ENCODE assay signal across 12 cellular contexts in genomic region chr13:24267801-24268200, GRCh38. TPM values are rescaled to one million over a fixed set of nuclear protein-coding genes. Genes with fewer than 3 reads are reported as not detected.
A peak's percentile ranks its signal among the peaks of the same experiment; 100 is the strongest.
DNase-seq lines count a peak whose midpoint lies in the region; ATAC-seq, FAIRE-seq and TF ChIP-seq lines count a peak whose summit lies in the region.
"Had no signal": no experiment of that assay in that cellular context is flagged by ENCODE, and none has a peak within 500 bp of the region (broad histone marks: within the 10 kb centered on the region; RNA-seq: fewer than 3 reads in every experiment).

No MANE protein-coding gene starts in this region.

- no peak for TF ChIP-seq RAD21 in GM12878 (IDR thresholded peaks at IDR 0.05; ENCODE audit: insufficient read depth, low read depth, low read length)

- peaks cover 46 to 96% (median 90%) of the 10 kb centered on the region in 4 donors for H3K4me1 Mint-ChIP-seq in naive thymus-derived CD8-positive, alpha-beta T cell

- peaks cover 0 to 2% (median 0%) of the 10 kb centered on the region in 5 donors for H3K27me3 Mint-ChIP-seq in naive thymus-derived CD8-positive, alpha-beta T cell

- in situ Hi-C loops in GM12878 (cut with MboI) = no loop called here

- H3K4me3 ChIP-seq in GM12878 = peak overlapping the region; percentile 4; the same call in 1 of the 2 replicates
- peak overlapping the region; percentile 28 for H3K4me3 ChIP-seq in upper lobe of right lung

- H3K9ac ChIP-seq in GM12878 (ENCODE audit: control insufficient read depth, insufficient read depth, low read length) = peak overlapping the region; percentile 47

- intact Hi-C loops in GM12878 (cut with micrococcal nuclease; ENCODE audit: unreplicated experiment) = no loop called here
- intact Hi-C loops in upper lobe of right lung (cut with DNase I) = no loop called here

- no peak for TF ChIP-seq EP300 in GM12878 (IDR thresholded peaks at IDR 0.05; ENCODE audit: borderline replicate concordance in 1 of 2, control insufficient read depth in 1 of 2, low read depth in 2 of 2, low read length in 2 of 2)

- peak overlapping the region; percentile 87 for H3K4me2 ChIP-seq in GM12878 (ENCODE audit: control insufficient read depth, insufficient read depth)

- H3K4me1 ChIP-seq in GM12878 (ENCODE audit: control insufficient read depth, insufficient read depth, low read length) (peaks cover 26% of the 10 kb centered on the region), upper lobe of right lung (peaks cover 58% of the 10 kb centered on the region)

- H3K27me3 ChIP-seq in GM12878 (replicated peaks in 1 of 2; ENCODE audit: control insufficient read depth in 2 of 2, insufficient read depth in 2 of 2, low read length in 1 of 2) = no peaks in the 10 kb centered on the region
- no peaks in the 10 kb centered on the region for H3K27me3 ChIP-seq in upper lobe of right lung

- peaks cover 0 to 2% (median 0%) of the 10 kb centered on the region in 9 donors for H3K9me3 Mint-ChIP-seq in naive thymus-derived CD8-positive, alpha-beta T cell

- H3K36me3 Mint-ChIP-seq in naive thymus-derived CD8-positive, alpha-beta T cell = peaks cover 0 to 7% (median 4%) of the 10 kb centered on the region in 3 donors

- BruUV-seq in GM12878 (replicated peaks; lab: Mats Ljungman, UMichigan) = no TSS peak

- H3K27ac ChIP-seq in GM12878 (ENCODE audit: control insufficient read depth, insufficient read depth) (peak overlapping the region; percentile 69), upper lobe of right lung (peak overlapping the region; percentile 69)

- TF ChIP-seq CTCF in GM12878 (IDR thresholded peaks at IDR 0.05 in 2 of 3, conservative IDR thresholded peaks at IDR 0.05 in 1 of 3; ENCODE audit: control insufficient read depth in 2 of 3, extremely low read depth in 1 of 3, insufficient read depth in 1 of 3, low read depth in 3 of 3, low read length in 3 of 3) (no peak), upper lobe of right lung (IDR thresholded peaks at IDR 0.05) (no peak)

- POLR2A ChIA-PET in GM12878 (lab: Charles Lee) = interaction anchor here (0.6 kb wide), 1 partner anchor 10 kb away, joined by 4 read pairs; no protein-coding TSS in a partner anchor
- POLR2A ChIA-PET in naive thymus-derived CD8-positive, alpha-beta T cell (lab: Charles Lee) = interaction anchor here (21.8 to 24.5 kb wide), 2 partner anchors 5 to 10 kb away, joined by 661 read pairs; no protein-coding TSS in a partner anchor

- H3K79me2 ChIP-seq in GM12878 (ENCODE audit: control insufficient read depth, insufficient read depth, low read length) = peaks cover 20% of the 10 kb centered on the region

- H3K9me3 ChIP-seq in GM12878 (replicated peaks; ENCODE audit: control insufficient read depth, insufficient read depth, low read length) (no peaks in the 10 kb centered on the region), upper lobe of right lung (no peaks in the 10 kb centered on the region)

- no peak for FAIRE-seq in GM12878 (lab: Jason Lieb, UNC)

- peak overlapping the region; percentile 93 to 100 (median 98) for H3K27ac Mint-ChIP-seq in naive thymus-derived CD8-positive, alpha-beta T cell

- WGBS in GM12878 (ENCODE audit: insufficient coverage, insufficient replicate concordance, low lambda C conversion rate, missing lambda C conversion rate) = 36% methylated on average over 2 of the region's 2 CpGs

- no peaks in the 10 kb centered on the region for H4K20me1 ChIP-seq in GM12878 (ENCODE audit: control insufficient read depth, insufficient read depth)

- CTCF ChIA-PET in GM12878 (lab: Yijun Ruan, JAX) = interaction anchor here (1.3 kb wide), 1 partner anchor 37 kb away, joined by 4 read pairs; no protein-coding TSS in a partner anchor

- H3K36me3 ChIP-seq in GM12878 (ENCODE audit: control insufficient read depth in 2 of 2, insufficient read depth in 2 of 2, low read length in 1 of 2) (no peaks in the 10 kb centered on the region), upper lobe of right lung (no peaks in the 10 kb centered on the region)

- no peak for ATAC-seq in GM12878
- ATAC-seq in naive thymus-derived CD8-positive, alpha-beta T cell = no peak
- ATAC-seq in upper lobe of right lung = no peak
- ATAC-seq in HG03354 (IDR thresholded peaks at IDR 0.05; ENCODE audit: poor library complexity, severe bottlenecking, unreplicated experiment) = no peak
- ATAC-seq in HG03469 (IDR thresholded peaks at IDR 0.05; ENCODE audit: unreplicated experiment) = no peak
- ATAC-seq: PC-3 had no signal

- DNase-seq in stimulated activated CD4-positive, alpha-beta T cell treated with anti-CD3 and anti-CD28 coated beads, Interleukin-15, amount 100 ng/mL, for 24 hours = peak; percentile 39
- no peak for DNase-seq in stimulated activated CD4-positive, alpha-beta T cell treated with anti-CD3 and anti-CD28 coated beads, Interleukin-4, amount 100 ng/mL, for 4 hours
- DNase-seq in GM12878 (ENCODE audit: low read depth, low spot score) (no peak), upper lobe of right lung (no peak), A172 (ENCODE audit: low spot score) (no peak)
- DNase-seq in naive thymus-derived CD8-positive, alpha-beta T cell = no peak
- DNase-seq: amygdala, NCI-H2029, PC-3 had no signal

- peak overlapping the region; percentile 62 for H2AFZ ChIP-seq in GM12878 (ENCODE audit: control insufficient read depth, low read depth, low read length)

- H3K4me3 Mint-ChIP-seq in naive thymus-derived CD8-positive, alpha-beta T cell = peak overlapping the region; percentile 80 to 97 (median 88)

- RAD21 ChIA-PET in GM12878 (lab: Charles Lee; ENCODE audit: unreplicated experiment) = interaction anchor here (0.8 to 1.1 kb wide), 3 partner anchors 13 to 37 kb away, joined by 3 read pairs; no protein-coding TSS in a partner anchor

- no peak for TF ChIP-seq POLR2A in GM12878 (IDR thresholded peaks at IDR 0.05; ENCODE audit: low read depth, low read length)

- SMC1A ChIA-PET in GM12878 (lab: Charles Lee; ENCODE audit: uncharacterized antibody, unreplicated experiment) = interaction anchor here (0.7 kb wide), 1 partner anchor 9 kb away, joined by 3 read pairs; no protein-coding TSS in a partner anchor

TF ChIP-seq in GM12878, 131 proteins besides CTCF, POLR2A, EP300 and RAD21:
- TF ChIP-seq FOXM1 (IDR thresholded peaks at IDR 0.05; ENCODE audit: low read depth, low read length) = no peak
- no peak for TF ChIP-seq TARDBP (IDR thresholded peaks at IDR 0.05; ENCODE audit: borderline replicate concordance)
- no peak for TF ChIP-seq CREB1 (IDR thresholded peaks at IDR 0.05; ENCODE audit: low read depth)
- TF ChIP-seq SMAD5 (IDR thresholded peaks at IDR 0.05; ENCODE audit: low read depth) = no peak
- no peak for TF ChIP-seq HDAC2 (IDR thresholded peaks at IDR 0.05)
- TF ChIP-seq CBX3 (IDR thresholded peaks at IDR 0.05; ENCODE audit: borderline replicate concordance, low read depth) = no peak

RNA-seq across cellular contexts. Expression of gene C1QTNF9, which starts 41.6 kb away (rescaled TPM):
- not detected in 2 replicates for total RNA-seq in GM12878 (2013; cell fraction: nucleolus; rRNA removed)
- total RNA-seq in GM12878 (2014; rRNA removed) (not detected in 2 replicates), GM12878 (2014; rRNA removed; fragmentation: Illumina TruSeq; extraction: Trizol) (not detected in 2 replicates), GM12878 (2021) (not detected in 2 replicates), upper lobe of right lung (not detected)
- polyA plus RNA-seq in GM12878 (2011; ENCODE audit: low read depth) = not detected
- polyA plus RNA-seq in GM12878 (2011; rRNA removed) (not detected in 2 replicates), GM12878 (2014; fragmentation: Illumina TruSeq; extraction: Trizol) (not detected in 2 replicates), GM12878 (2014; fragmentation: Nextera tagmentation; extraction: Ambion mirVana) (not detected), GM12878 (2014; rRNA removed) (not detected in 2 replicates), GM12878 (2016; fragmentation: Nextera tagmentation; extraction: Ambion mirVana) (not detected)
- polyA plus RNA-seq in GM12878 (2011; cell fraction: cytosol; rRNA removed) = not detected in 2 replicates
- polyA plus RNA-seq in GM12878 (2011; cell fraction: nucleus; rRNA removed) = not detected in 2 replicates
- polyA plus RNA-seq in GM12878 (2012) = not detected in 2 replicates
- polyA minus RNA-seq in GM12878 (2011; rRNA and poly(A)+ RNA removed) = not detected in 2 replicates
- polyA minus RNA-seq in GM12878 (2011; cell fraction: cytosol; rRNA and poly(A)+ RNA removed) = not detected in 2 replicates
- polyA minus RNA-seq in GM12878 (2011; cell fraction: nucleus; rRNA and poly(A)+ RNA removed) = not detected in 2 replicates
- under 1 TPM; 0.26 to 0.33 TPM for total RNA-seq in naive thymus-derived CD8-positive, alpha-beta T cell
- not detected for polyA plus RNA-seq in naive thymus-derived CD8-positive, alpha-beta T cell
- total RNA-seq in A172 (2014; rRNA removed; shearing (Covaris generic)) = not detected in 2 replicates
- total RNA-seq: kidney epithelial cell had no signal
